21 cellular contexts compared by ENCODE assay signal in genomic region chr16:87196229-87196628, GRCh38.
DNase-seq lines count a peak whose midpoint lies in the region; ATAC-seq and TF ChIP-seq lines count a peak whose summit lies in the region.
"Had no signal": no experiment of that assay in that cellular context is flagged by ENCODE, and none has a peak within 500 bp of the region (broad histone marks: within the 10 kb centered on the region; RNA-seq: fewer than 3 reads in every experiment).

No MANE protein-coding gene starts in this region.

- H2AFZ ChIP-seq in trophoblast cell (ENCODE audit: insufficient read depth, low read length, poor library complexity) = no peak overlapping the region
- H2AFZ ChIP-seq: PC-9 had no signal

- H3K79me1 ChIP-seq in trophoblast cell (ENCODE audit: low read length) = no peaks in the 10 kb centered on the region

- WGBS in trophoblast cell (ENCODE audit: extremely low coverage, insufficient coverage, insufficient read length) = no CpG with 5 or more reads among the region's 11 CpGs
- WGBS in tibial nerve, 2 donors = 44 to 65% methylated on average over 4 to 11 of the region's 11 CpGs

- no peak overlapping the region for H2BK12ac ChIP-seq in trophoblast cell (ENCODE audit: low read length)

- no peak overlapping the region for H3K23ac ChIP-seq in trophoblast cell (ENCODE audit: low read length)

- TF ChIP-seq EP300 in tibial nerve (IDR thresholded peaks at IDR 0.05) = no peak

- H3K9ac ChIP-seq in BLaER1 = no peak overlapping the region
- no peak overlapping the region for H3K9ac ChIP-seq in trophoblast cell (ENCODE audit: low read length)

- no peak overlapping the region for H3K4ac ChIP-seq in trophoblast cell (ENCODE audit: low read depth, low read length)

- peaks cover 90% of the 10 kb centered on the region for H3K4me1 ChIP-seq in BLaER1
- H3K4me1 ChIP-seq in trophoblast cell (ENCODE audit: control insufficient read depth in 1 of 2, insufficient read depth in 2 of 2, low read length in 2 of 2) = peaks cover 3% of the 10 kb centered on the region in 2 experiments
- peaks cover 0 to 45% (median 4%) of the 10 kb centered on the region in 4 donors for H3K4me1 ChIP-seq in tibial nerve
- no peaks in the 10 kb centered on the region for H3K4me1 ChIP-seq in right atrium auricular region
- H3K4me1 ChIP-seq: Caco-2 had no signal

- TF ChIP-seq POLR2A in tibial nerve (IDR thresholded peaks at IDR 0.05) = no peak

- no peaks in the 10 kb centered on the region for H3K79me2 ChIP-seq in trophoblast cell (ENCODE audit: control insufficient read depth, insufficient read depth, low read length, poor library complexity)

- no peak overlapping the region for H4K91ac ChIP-seq in trophoblast cell (ENCODE audit: low read depth, low read length)

- H3K27ac ChIP-seq in BLaER1 (peak overlapping the region; percentile 69), trophoblast cell (ENCODE audit: low read depth, low read length) (no peak overlapping the region), tibial nerve (peak overlapping the region in 1 of 4 donors; percentile 29), right atrium auricular region (no peak overlapping the region)
- H3K27ac ChIP-seq: PC-9 had no signal

- H3K18ac ChIP-seq in trophoblast cell (ENCODE audit: low read length) = no peak overlapping the region

- H3K27me3 ChIP-seq in BLaER1 = no peaks in the 10 kb centered on the region
- no peaks in the 10 kb centered on the region for H3K27me3 ChIP-seq in trophoblast cell (ENCODE audit: insufficient read depth, low read length)
- no peaks in the 10 kb centered on the region for H3K27me3 ChIP-seq in tibial nerve
- no peaks in the 10 kb centered on the region for H3K27me3 ChIP-seq in right atrium auricular region

- H3K36me3 ChIP-seq in BLaER1 (no peaks in the 10 kb centered on the region), trophoblast cell (ENCODE audit: control insufficient read depth in 1 of 2, insufficient read depth in 2 of 2, low read length in 2 of 2) (no peaks in the 10 kb centered on the region), tibial nerve (no peaks in the 10 kb centered on the region), right atrium auricular region (no peaks in the 10 kb centered on the region)

- no peak for ATAC-seq in GM19324 (IDR thresholded peaks at IDR 0.05; ENCODE audit: low FRiP score, unreplicated experiment)
- ATAC-seq: CD8-positive, alpha-beta T cell; GM12878 had no signal

- no peak overlapping the region for H2BK120ac ChIP-seq in trophoblast cell (ENCODE audit: insufficient read depth, low read length, poor library complexity)

- H4K20me1 ChIP-seq in BLaER1 = no peaks in the 10 kb centered on the region

- H3K9me3 ChIP-seq in BLaER1 (0 out of 2 replicates have a peak, but pooled peaks cover 5% of the 10 kb centered on the region), trophoblast cell (ENCODE audit: insufficient read depth, low read depth, low read length) (peaks cover 5% of the 10 kb centered on the region), tibial nerve (no peaks in the 10 kb centered on the region), right atrium auricular region (no peaks in the 10 kb centered on the region)
- H3K9me3 ChIP-seq: Caco-2 had no signal

- no peak overlapping the region for H2BK5ac ChIP-seq in trophoblast cell (ENCODE audit: low read depth, low read length, poor library complexity)

- H3K14ac ChIP-seq in trophoblast cell (ENCODE audit: low read length) = no peak overlapping the region

- H3K4me3 ChIP-seq in BLaER1 (no peak overlapping the region), trophoblast cell (ENCODE audit: low read depth, low read length) (no peak overlapping the region), tibial nerve (no peak overlapping the region), right atrium auricular region (no peak overlapping the region)
- H3K4me3 ChIP-seq: GM12878, PC-9 had no signal

- peak overlapping the region; percentile 91 for H3K4me2 ChIP-seq in BLaER1
- no peak overlapping the region for H3K4me2 ChIP-seq in trophoblast cell (ENCODE audit: low read length)
- H3K4me2 ChIP-seq: PC-9 had no signal

- no peak for TF ChIP-seq CTCF in tibial nerve (IDR thresholded peaks at IDR 0.05)
- TF ChIP-seq CTCF in right atrium auricular region (IDR thresholded peaks at IDR 0.05) = no peak

- H2AK5ac ChIP-seq in trophoblast cell (ENCODE audit: low read length) = no peak overlapping the region

- DNase-seq in NCI-H226 (peak; percentile 56), kidney tubule cell (ENCODE audit: low spot score) (peak; percentile 74), trophoblast cell (peak; percentile 72 to 78), tibial nerve (ENCODE audit: low spot score in 2 of 2) (no peak), NCI-H748 (lab: John Stamatoyannopoulos, UW; ENCODE audit: unreplicated experiment) (no peak), right atrium auricular region (ENCODE audit: low spot score) (no peak)
- DNase-seq: Caco-2; CD8-positive, alpha-beta T cell; GOT3; HCEC 1CT; NCI-H1092 treated with DMSO at 0.1 percent for 48 hours; NCI-H1436; NCI-H187; NCI-H2171 treated with DMSO at 0.1 percent for 48 hours; NCI-H526; PC-9; RPMI8226; SHP77 had no signal

- H4K8ac ChIP-seq in trophoblast cell (ENCODE audit: low read depth, low read length) = no peak overlapping the region

- no peak overlapping the region for H4K12ac ChIP-seq in trophoblast cell (ENCODE audit: low read depth, low read length)

Comparison
In these comparisons a context has a peak if more than half of its experiments do, and no peak if none do; other contexts are left out.
1. DNase-seq: peak in NCI-H226 (single experiment), kidney tubule cell (single experiment) and trophoblast cell (2 of 2); none in tibial nerve (0 of 2), NCI-H748 (single experiment) and right atrium auricular region (single experiment).